Comparison of ENCODE assay signal across 15 cellular contexts in the genomic region with DNA sequence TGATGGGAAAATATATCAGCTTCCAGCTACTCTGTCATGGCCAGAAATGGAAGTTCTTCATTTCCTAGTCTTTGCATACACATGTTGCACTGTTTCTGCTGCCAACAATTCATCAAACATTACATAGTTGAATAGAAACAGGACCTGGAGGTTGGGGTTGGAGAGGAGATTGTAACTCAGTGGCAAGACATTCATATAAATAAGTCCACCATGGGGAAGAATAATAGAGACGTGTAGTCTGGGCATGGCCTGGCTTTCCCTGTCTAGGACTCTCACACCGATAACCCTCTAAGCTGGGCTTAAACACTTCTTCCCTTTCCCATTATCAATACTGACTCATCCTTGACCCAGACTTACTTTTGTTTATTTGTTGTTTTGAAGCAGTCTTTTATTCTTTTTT.
DNase-seq lines count a peak whose midpoint lies in the region; ATAC-seq and TF ChIP-seq lines count a peak whose summit lies in the region.
"Had no signal": no experiment of that assay in that cellular context is flagged by ENCODE, and none has a peak within 500 bp of the region (broad histone marks: within the 10 kb centered on the region; RNA-seq: fewer than 3 reads in every experiment).

No MANE protein-coding gene starts in this region.

- H3K4me3 Mint-ChIP-seq in Calu3 (ENCODE audit: low read depth, unreplicated experiment) = no peak overlapping the region
- H3K4me3 Mint-ChIP-seq: CD4-positive, alpha-beta memory T cell; GM23338; H9 had no signal

- H3K36me3 ChIP-seq in esophagus muscularis mucosa = no peaks in the 10 kb centered on the region

- no peak for ATAC-seq in GM19324 (IDR thresholded peaks at IDR 0.05; ENCODE audit: low FRiP score, unreplicated experiment)
- ATAC-seq: GM12878, GM23338, HCT116 had no signal

- no peak overlapping the region for H3K27ac ChIP-seq in esophagus muscularis mucosa (replicated peaks in 1 of 4)

- H3K4me1 Mint-ChIP-seq in Calu3 (ENCODE audit: low read depth, unreplicated experiment) = no peaks in the 10 kb centered on the region
- H3K4me1 Mint-ChIP-seq: CD4-positive, alpha-beta memory T cell had no signal

- TF ChIP-seq CTCF in esophagus muscularis mucosa (IDR thresholded peaks at IDR 0.05) (no peak), Calu3 (IDR thresholded peaks at IDR 0.05; ENCODE audit: unreplicated experiment) (no peak)

- H3K27me3 Mint-ChIP-seq in Calu3 (ENCODE audit: unreplicated experiment) = peaks cover 17% of the 10 kb centered on the region

- no TSS peak for BruUV-seq in Calu3 (replicated peaks; lab: Mats Ljungman, UMichigan)

- DNase-seq in NCI-H226 (peak; percentile 14), amniotic epithelial cell (ENCODE audit: low read depth) (peak; percentile 5), esophagus muscularis mucosa (ENCODE audit: extremely low spot score) (peak; percentile 85), activated gamma-delta T cell treated with Interleukin-2 at 50 U/mL for 16 hours (no peak), Calu3 (no peak)
- DNase-seq: C1 segment of cervical spinal cord; CD4-positive, alpha-beta memory T cell; COR-L47; DMS153; DND-41; H9 had no signal

- CTCF ChIA-PET in Calu3 (lab: Charles Lee) = no interaction called here

- WGBS in esophagus muscularis mucosa = 70% methylated on average over 2 of the region's 2 CpGs

- intact Hi-C loops in esophagus muscularis mucosa (cut with DNase I) (no loop called here), Calu3 (cut with micrococcal nuclease; ENCODE audit: unreplicated experiment) (no loop called here)

- peaks cover 3% of the 10 kb centered on the region for H3K9me3 Mint-ChIP-seq in Calu3 (ENCODE audit: low read depth, unreplicated experiment)

- H3K9me3 ChIP-seq in esophagus muscularis mucosa = peaks cover 0 to 17% (median 15%) of the 10 kb centered on the region in 4 donors

- H3K36me3 Mint-ChIP-seq in Calu3 (ENCODE audit: insufficient read depth, unreplicated experiment) = no peaks in the 10 kb centered on the region
- H3K36me3 Mint-ChIP-seq: CD4-positive, alpha-beta memory T cell had no signal

- no peak overlapping the region for H3K4me3 ChIP-seq in esophagus muscularis mucosa
- H3K4me3 ChIP-seq: GM12878, GM23338 had no signal

- TF ChIP-seq POLR2A in esophagus muscularis mucosa (IDR thresholded peaks at IDR 0.05; ENCODE audit: low read depth) = no peak

- no peaks in the 10 kb centered on the region for H3K27me3 ChIP-seq in esophagus muscularis mucosa

- H3K4me1 ChIP-seq in esophagus muscularis mucosa = no peaks in the 10 kb centered on the region

- no peak overlapping the region for H3K27ac Mint-ChIP-seq in Calu3 (ENCODE audit: unreplicated experiment)
- H3K27ac Mint-ChIP-seq: CD4-positive, alpha-beta memory T cell; GM23338; H9 had no signal

- TF ChIP-seq EP300 in esophagus muscularis mucosa (IDR thresholded peaks at IDR 0.05) = no peak

Comparison
In these comparisons a context has a peak if more than half of its experiments do, and no peak if none do; other contexts are left out.
1. DNase-seq: peak in NCI-H226 (single experiment), amniotic epithelial cell (single experiment) and esophagus muscularis mucosa (single experiment); none in activated gamma-delta T cell treated with Interleukin-2 at 50 U/mL for 16 hours (single experiment) and Calu3 (single experiment).